In genomic region chr19:27822336-27822735, GRCh38 we compare ENCODE assay signal across 15 cellular contexts.
"Had no signal": no experiment of that assay in that cellular context is flagged by ENCODE, and none has a peak within 500 bp of the region (broad histone marks: within the 10 kb centered on the region; RNA-seq: fewer than 3 reads in every experiment).

No MANE protein-coding gene starts in this region.

- H3K4me1 ChIP-seq: heart right ventricle, right atrium auricular region, tibial nerve had no signal

- H3K27ac ChIP-seq: brain microvascular endothelial cell, dorsolateral prefrontal cortex, heart right ventricle, right atrium auricular region, tibial nerve had no signal

- ATAC-seq: activated CD8-positive, alpha-beta T cell treated with anti-CD3 and anti-CD28 coated beads for 36 hours; activated T-helper 17 cell treated with anti-CD3 and anti-CD28 coated beads, Interleukin-2, amount 50 U/mL, for 72 hours; heart right ventricle; left ventricle myocardium superior had no signal

- DNase-seq: activated CD4-positive, CD25-positive, alpha-beta regulatory T cell; activated CD8-positive, alpha-beta T cell treated with anti-CD3 and anti-CD28 coated beads for 36 hours; activated naive CD4-positive, alpha-beta T cell; activated T-cell treated with anti-CD3 and anti-CD28 coated beads, Interleukin-2, amount 50 U/mL, for 1 hour; brain microvascular endothelial cell; central memory CD4-positive, alpha-beta T cell; dorsolateral prefrontal cortex; heart right ventricle; kidney glomerular epithelial cell; left ventricle myocardium superior; naive B cell; stimulated activated CD4-positive, alpha-beta T cell treated with anti-CD3 and anti-CD28 coated beads, Interleukin-2, amount 100 ng/mL, for 24 hours had no signal

- H3K36me3 ChIP-seq: brain microvascular endothelial cell, heart right ventricle, right atrium auricular region, tibial nerve had no signal

- H3K27me3 ChIP-seq: brain microvascular endothelial cell, dorsolateral prefrontal cortex, heart right ventricle, right atrium auricular region, tibial nerve had no signal

- H3K4me3 ChIP-seq: dorsolateral prefrontal cortex, heart right ventricle, right atrium auricular region, tibial nerve had no signal

- H3K9me3 ChIP-seq: right atrium auricular region had no signal
